Comparison of ENCODE assay signal across 8 cellular contexts in genomic region chr9:136052433-136052880, GRCh38. TPM values are rescaled to one million over a fixed set of nuclear protein-coding genes. Genes with fewer than 3 reads are reported as not detected.
A peak's percentile ranks its signal among the peaks of the same experiment; 100 is the strongest.
DNase-seq lines count a peak whose midpoint lies in the region; ATAC-seq and TF ChIP-seq lines count a peak whose summit lies in the region.

No MANE protein-coding gene starts in this region.

- TF ChIP-seq CTCF in RWPE1 (conservative IDR thresholded peaks at IDR 0.05; ENCODE audit: low read depth) (no peak), fibroblast of villous mesenchyme (IDR thresholded peaks at IDR 0.05; ENCODE audit: insufficient read depth, low read depth, low read length) (peak; percentile 2), osteoblast (IDR thresholded peaks at IDR 0.05; ENCODE audit: extremely low read depth, low read depth, low read length) (no peak), testis (IDR thresholded peaks at IDR 0.05) (no peak)

- H3K36me3 ChIP-seq in BLaER1 (no peaks in the 10 kb centered on the region), osteoblast (ENCODE audit: insufficient read depth, low read length) (peaks cover 10% of the 10 kb centered on the region), testis (ENCODE audit: low read depth, missing control alignments) (no peaks in the 10 kb centered on the region)

- 19 to 36% methylated on average over 4 to 16 of the region's 16 CpGs for WGBS in testis, 2 donors

- no peaks in the 10 kb centered on the region for H3K9me3 ChIP-seq in BLaER1
- no peaks in the 10 kb centered on the region for H3K9me3 ChIP-seq in osteoblast (ENCODE audit: low read depth, low read length)
- H3K9me3 ChIP-seq in testis, result no peaks in the 10 kb centered on the region

- H3K4me3 ChIP-seq in BLaER1, result no peak overlapping the region
- peak overlapping the region; percentile 62 for H3K4me3 ChIP-seq in fibroblast of villous mesenchyme (ENCODE audit: low read depth, low read length)
- peak overlapping the region; percentile 79 for H3K4me3 ChIP-seq in osteoblast (ENCODE audit: insufficient read depth, low read length)
- H3K4me3 ChIP-seq in testis, result peak overlapping the region in 1 of 2 donors; percentile 57

- DNase-seq in RWPE1 (ENCODE audit: low spot score) (peak; percentile 55), fibroblast of villous mesenchyme (ENCODE audit: low read depth) (no peak), osteoblast (ENCODE audit: insufficient read length, low spot score, missing footprints) (peak; percentile 95), testis (no peak)
- DNase-seq in effector CD8-positive, alpha-beta T cell (lab: John Stamatoyannopoulos, UW), result no peak

- TF ChIP-seq POLR2A in testis (IDR thresholded peaks at IDR 0.05), result no peak

- H3K4me2 ChIP-seq in BLaER1, result peak overlapping the region; percentile 100
- H3K4me2 ChIP-seq in osteoblast (ENCODE audit: insufficient read depth, low read length), result peak overlapping the region; percentile 81

- H4K20me1 ChIP-seq in BLaER1 (peaks cover 38% of the 10 kb centered on the region), osteoblast (ENCODE audit: insufficient read depth, low read length) (peaks cover 21% of the 10 kb centered on the region)

- intact Hi-C loops in testis (cut with DNase I; ENCODE audit: low total_unique reads), result no loop called here

- CTCF ChIA-PET in RWPE1 (lab: Yijun Ruan, JAX), result interaction anchor here (0.6 to 1.2 kb wide), 6 partner anchors 37 to 451 kb away, joined by 3 to 5 read pairs (median 4); no protein-coding TSS in a partner anchor

- H3K9ac ChIP-seq in BLaER1, result no peak overlapping the region

- ATAC-seq in HG02938 (IDR thresholded peaks at IDR 0.05; ENCODE audit: unreplicated experiment) (no peak), GM18858 (IDR thresholded peaks at IDR 0.05; ENCODE audit: unreplicated experiment) (no peak)

- no peak overlapping the region for H3K27ac ChIP-seq in BLaER1
- H3K27ac ChIP-seq in RWPE1, result peak overlapping the region; percentile 99
- H3K27ac ChIP-seq in osteoblast (ENCODE audit: low read depth, low read length), result peak overlapping the region; percentile 80
- no peak overlapping the region for H3K27ac ChIP-seq in testis

- peaks cover 74% of the 10 kb centered on the region for H3K79me2 ChIP-seq in osteoblast (ENCODE audit: insufficient read depth, low read length)

- H3K27me3 ChIP-seq in BLaER1, result peaks cover 52% of the 10 kb centered on the region
- H3K27me3 ChIP-seq in osteoblast (ENCODE audit: insufficient read depth, low read length), result no peaks in the 10 kb centered on the region
- H3K27me3 ChIP-seq in testis, result no peaks in the 10 kb centered on the region

- H2AFZ ChIP-seq in osteoblast (ENCODE audit: low read length), result no peak overlapping the region

- POLR2A ChIA-PET in RWPE1 (lab: Yijun Ruan, JAX; ENCODE audit: low non-redundant PET), result interaction anchor here (1.4 kb wide), 1 partner anchor 66 kb away, joined by 5 read pairs; no protein-coding TSS in a partner anchor

- H3K4me1 ChIP-seq in BLaER1 (peaks cover 98% of the 10 kb centered on the region), osteoblast (ENCODE audit: insufficient read depth, low read length) (peaks cover 19% of the 10 kb centered on the region), testis (peaks cover 17% of the 10 kb centered on the region)

RNA-seq across cellular contexts. Expression of gene NACC2, which starts 42.6 kb away (rescaled TPM):
- total RNA-seq in fibroblast of villous mesenchyme (30.3 and 34.1 TPM in 2 replicates), osteoblast (25.3 and 32.9 TPM in 2 replicates), testis (10 to 100 TPM; 49.5 to 49.7 TPM)
- 29.3 TPM for polyA plus RNA-seq in testis (ENCODE audit: insufficient read depth, low read depth, low replicate concordance)

Comparison
In these comparisons a context has a peak if more than half of its experiments do, and no peak if none do; other contexts are left out.
1. H3K27ac ChIP-seq: peak in RWPE1 (single experiment) and osteoblast (single experiment); none in BLaER1 (single experiment) and testis (0 of 2).
2. DNase-seq: peak in RWPE1 (single experiment) and osteoblast (single experiment); none in fibroblast of villous mesenchyme (single experiment), effector CD8-positive, alpha-beta T cell (single experiment) and testis (single experiment).